21 cellular contexts compared by ENCODE assay signal in genomic region chr3:25354071-25354470, GRCh38.
"Had no signal": no experiment of that assay in that cellular context is flagged by ENCODE, and none has a peak within 500 bp of the region (broad histone marks: within the 10 kb centered on the region; RNA-seq: fewer than 3 reads in every experiment).

No MANE protein-coding gene starts in this region.

- DNase-seq: activated CD4-positive, alpha-beta T cell treated with anti-CD3 and anti-CD28 coated beads for 48 hours; activated CD8-positive, alpha-beta memory T cell treated with anti-CD3 and anti-CD28 coated beads, Interleukin-2, amount 50 U/mL, for 48 hours; activated CD8-positive, alpha-beta T cell treated with anti-CD3 and anti-CD28 coated beads, Interleukin-2, amount 10 ng/mL, durations not matched to agents 7 days and 5 days; activated naive CD4-positive, alpha-beta T cell treated with Interleukin-2 at 50 U/mL for 16 hours; activated naive CD8-positive, alpha-beta T cell treated with anti-CD3 and anti-CD28 coated beads, Interleukin-2, amount 50 U/mL, for 24 hours; cerebellar nuclear complex; dorsolateral prefrontal cortex; islet precursor cell; left lung; posterior cingulate gyrus; spleen; stimulated activated CD4-positive, alpha-beta T cell treated with anti-CD3 and anti-CD28 coated beads, Interleukin-1b, Interleukin-23, amount 100 ng/mL, for 48 hours; T-helper 1 cell had no signal

- H3K4me1 Mint-ChIP-seq: activated naive CD8-positive, alpha-beta T cell treated with anti-CD3 and anti-CD28 coated beads, Interleukin-2, amount 50 U/mL, for 24 hours; memory B cell; stimulated activated memory B cell treated with anti-CD40 and anti-IgM and Interleukin-4, amounts not matched to agents 10 μg/mL and 1 μg/mL and 100 μg/mL, for 72 hours had no signal

- H3K4me3 ChIP-seq: dorsolateral prefrontal cortex, left lung, right atrium auricular region, spleen, tibial nerve had no signal

- ATAC-seq: activated CD8-positive, alpha-beta T cell treated with anti-CD3 and anti-CD28 coated beads, Interleukin-2, amount 10 ng/mL, durations not matched to agents 7 days and 5 days; activated naive CD8-positive, alpha-beta T cell treated with anti-CD3 and anti-CD28 coated beads, Interleukin-2, amount 50 U/mL, for 24 hours; esophagus mucosa; foreskin keratinocyte; left lung; stimulated activated memory B cell treated with anti-CD40 and anti-IgM and Interleukin-4, amounts not matched to agents 10 μg/mL and 1 μg/mL and 100 μg/mL, for 72 hours had no signal

- H3K4me1 ChIP-seq: foreskin keratinocyte, right atrium auricular region, spleen had no signal

- H3K27me3 Mint-ChIP-seq: activated naive CD8-positive, alpha-beta T cell treated with anti-CD3 and anti-CD28 coated beads, Interleukin-2, amount 50 U/mL, for 24 hours; memory B cell; stimulated activated memory B cell treated with anti-CD40 and anti-IgM and Interleukin-4, amounts not matched to agents 10 μg/mL and 1 μg/mL and 100 μg/mL, for 72 hours had no signal

- H3K27ac ChIP-seq: dorsolateral prefrontal cortex, foreskin keratinocyte, left lung, right atrium auricular region, spleen, tibial nerve had no signal

- H3K27ac Mint-ChIP-seq: activated CD8-positive, alpha-beta T cell treated with anti-CD3 and anti-CD28 coated beads, Interleukin-2, amount 10 ng/mL, durations not matched to agents 7 days and 5 days; activated naive CD8-positive, alpha-beta T cell treated with anti-CD3 and anti-CD28 coated beads, Interleukin-2, amount 50 U/mL, for 24 hours; activated T-helper 1 cell treated with anti-CD3 and anti-CD28 coated beads, Interleukin-12 subunit alpha, Interleukin-12 subunit beta, Interleukin-2, Interleukin-4 antibody, amounts not matched to agents 30 ng/mL and 10 ng/mL and 1 ng/mL, durations not matched to agents 14 hours and 24 hours and 36 hours; memory B cell; stimulated activated memory B cell treated with anti-CD40 and anti-IgM and Interleukin-4, amounts not matched to agents 10 μg/mL and 1 μg/mL and 100 μg/mL, for 72 hours had no signal

- H3K4me3 Mint-ChIP-seq: activated CD8-positive, alpha-beta T cell treated with anti-CD3 and anti-CD28 coated beads, Interleukin-2, amount 10 ng/mL, durations not matched to agents 7 days and 5 days; activated naive CD8-positive, alpha-beta T cell treated with anti-CD3 and anti-CD28 coated beads, Interleukin-2, amount 50 U/mL, for 24 hours; activated T-helper 1 cell treated with anti-CD3 and anti-CD28 coated beads, Interleukin-12 subunit alpha, Interleukin-12 subunit beta, Interleukin-2, Interleukin-4 antibody, amounts not matched to agents 30 ng/mL and 10 ng/mL and 1 ng/mL, durations not matched to agents 14 hours and 24 hours and 36 hours; memory B cell; neural crest cell; stimulated activated memory B cell treated with anti-CD40 and anti-IgM and Interleukin-4, amounts not matched to agents 10 μg/mL and 1 μg/mL and 100 μg/mL, for 72 hours had no signal

- H3K27me3 ChIP-seq: dorsolateral prefrontal cortex, foreskin keratinocyte, left lung, right atrium auricular region, spleen, tibial nerve had no signal

- H3K36me3 Mint-ChIP-seq: memory B cell; stimulated activated memory B cell treated with anti-CD40 and anti-IgM and Interleukin-4, amounts not matched to agents 10 μg/mL and 1 μg/mL and 100 μg/mL, for 72 hours had no signal

- H3K36me3 ChIP-seq: left lung, right atrium auricular region, spleen, tibial nerve had no signal

- H3K9me3 ChIP-seq: tibial nerve had no signal
